Comparison of ENCODE assay signal across 19 cellular contexts in the genomic region with DNA sequence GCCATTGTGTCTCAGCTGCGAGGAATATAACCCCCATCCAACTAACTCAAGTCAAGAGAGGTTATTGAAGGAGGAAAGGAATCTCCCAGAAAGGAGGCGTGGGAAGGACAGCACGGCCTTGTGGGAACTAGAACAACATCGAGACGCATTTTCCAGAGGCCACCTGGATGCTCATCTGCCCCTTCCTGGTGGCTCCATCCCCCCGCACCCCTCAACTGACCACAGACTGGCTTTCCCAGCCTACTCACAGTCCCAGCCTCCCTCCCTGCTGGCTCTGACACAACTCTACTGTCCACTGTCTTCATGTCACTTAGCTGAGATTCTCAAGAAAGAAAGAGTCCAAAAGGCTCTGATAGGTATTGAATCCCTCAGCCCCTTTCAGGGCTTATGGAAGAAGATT.
"Had no signal": no experiment of that assay in that cellular context is flagged by ENCODE, and none has a peak within 500 bp of the region (broad histone marks: within the 10 kb centered on the region; RNA-seq: fewer than 3 reads in every experiment).

No MANE protein-coding gene starts in this region.

- ATAC-seq: effector memory CD8-positive, alpha-beta T cell; foreskin keratinocyte; gastroesophageal sphincter; heart left ventricle; left cardiac atrium; left lung; left ventricle myocardium superior; lower lobe of right lung; mucosa of descending colon had no signal

- H3K27ac Mint-ChIP-seq: dendritic cell treated with granulocyte-macrophage colony-stimulating factor and Interleukin-4, amounts not matched to agents 40 ng/mL and 50 ng/mL, for 4 days; effector memory CD8-positive, alpha-beta T cell; immature natural killer cell; mesothelial cell of epicardium had no signal

- H3K4me1 ChIP-seq: colonic mucosa, foreskin keratinocyte, gastroesophageal sphincter, left lung, lower lobe of right lung had no signal

- H3K79me2 ChIP-seq: hepatocyte had no signal

- H3K27ac ChIP-seq: colonic mucosa, esophagus muscularis mucosa, foreskin keratinocyte, gastroesophageal sphincter, heart left ventricle, hepatocyte, left lung, lower lobe of right lung had no signal

- H3K4me2 ChIP-seq: hepatocyte had no signal

- H3K4me3 ChIP-seq: colonic mucosa, esophagus muscularis mucosa, gastroesophageal sphincter, heart left ventricle, hepatocyte, left lung, lower lobe of right lung, mucosa of descending colon had no signal

- H3K4me1 Mint-ChIP-seq: immature natural killer cell had no signal

- H3K27me3 ChIP-seq: colonic mucosa, foreskin keratinocyte, gastroesophageal sphincter, heart left ventricle, hepatocyte had no signal

- DNase-seq: colonic mucosa; cortex of kidney; effector CD8-positive, alpha-beta T cell; effector memory CD8-positive, alpha-beta T cell; foreskin keratinocyte; heart left ventricle; hypothalamus; immature natural killer cell; left cardiac atrium; left lung; left ventricle myocardium superior; lower lobe of right lung; mesenchymal stem cell; mucosa of descending colon had no signal

- H3K9me3 ChIP-seq: colonic mucosa, lower lobe of right lung had no signal

- H3K36me3 Mint-ChIP-seq: immature natural killer cell had no signal

- H3K4me3 Mint-ChIP-seq: dendritic cell treated with granulocyte-macrophage colony-stimulating factor and Interleukin-4, amounts not matched to agents 40 ng/mL and 50 ng/mL, for 4 days; effector memory CD8-positive, alpha-beta T cell; immature natural killer cell; mesothelial cell of epicardium had no signal

- H3K36me3 ChIP-seq: colonic mucosa, esophagus muscularis mucosa, gastroesophageal sphincter, heart left ventricle, left lung, lower lobe of right lung had no signal

- H3K9me3 Mint-ChIP-seq: effector memory CD8-positive, alpha-beta T cell; immature natural killer cell had no signal

- H2AFZ ChIP-seq: hepatocyte had no signal
